Comparison of ENCODE assay signal across 1 cellular context in the genomic region with DNA sequence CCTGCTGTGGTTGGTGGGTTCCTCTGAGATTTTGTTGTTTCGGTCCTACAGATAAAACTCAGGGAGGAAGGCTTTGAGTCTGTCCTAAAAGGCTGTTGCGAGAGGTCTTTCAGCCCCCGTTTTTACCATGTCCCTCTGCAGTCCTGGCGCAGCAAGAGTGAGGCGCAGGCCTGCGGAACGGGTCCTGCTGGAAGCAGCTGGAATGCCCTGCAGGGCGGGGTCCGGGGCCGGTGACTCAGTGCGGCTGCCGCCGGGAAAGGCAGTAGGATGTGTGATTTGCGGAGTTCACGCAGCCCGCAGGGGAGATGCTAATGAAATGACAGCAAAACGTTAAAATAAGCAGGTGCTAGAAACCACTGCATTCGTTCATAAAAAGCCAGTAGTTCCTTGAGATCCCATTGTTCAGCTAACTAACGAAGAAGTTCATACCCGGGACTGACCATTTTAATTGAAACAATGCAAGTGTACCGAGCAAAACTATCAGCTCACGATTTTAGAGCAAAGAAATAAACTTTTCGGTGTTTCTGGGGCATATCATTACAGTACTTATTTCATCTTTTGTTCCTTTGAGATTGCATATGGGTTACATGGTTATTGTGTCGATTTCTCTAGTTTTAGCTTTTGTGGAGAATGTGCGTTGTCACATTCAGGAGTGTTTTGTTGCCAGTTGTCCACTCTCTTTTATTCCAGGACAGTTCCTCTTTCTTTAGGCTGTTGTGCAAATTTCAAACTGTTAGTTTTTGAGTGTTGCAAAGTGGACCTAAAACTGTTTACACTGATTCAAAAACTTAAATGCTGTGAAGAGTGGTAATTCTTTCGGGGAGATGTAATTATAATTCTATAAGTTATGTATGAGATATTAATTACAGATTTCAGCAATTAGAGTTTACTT.
TF ChIP-seq lines count a peak whose summit lies in the region.

No MANE protein-coding gene starts in this region.

TF ChIP-seq in K562, 482 proteins besides CTCF, POLR2A, EP300 and RAD21 (continued from another document):
- TF ChIP-seq ARNT (IDR thresholded peaks at IDR 0.05) = 0 out of 4 replicates have a peak, but pooled peaks of 1 of the 2 experiments have one; percentile 22
- TF ChIP-seq RBBP5 (IDR thresholded peaks at IDR 0.05; ENCODE audit: borderline replicate concordance, insufficient read depth, low read length, poor library complexity, severe bottlenecking) = peak; percentile 93
- peak; percentile 95 for TF ChIP-seq FOSL1 (tag; conservative IDR thresholded peaks at IDR 0.05)
- TF ChIP-seq FOS (IDR thresholded peaks at IDR 0.05; ENCODE audit: extremely low read depth, insufficient read length) = peak; percentile 7
- peak; percentile 9; the same call in 1 of the 2 replicates for TF ChIP-seq MYC (IDR thresholded peaks at IDR 0.05; ENCODE audit: low read depth, low read length)
- TF ChIP-seq MYC (CRISPR knock-in tag; IDR thresholded peaks at IDR 0.05; ENCODE audit: borderline replicate concordance, low read depth) = no peak
- TF ChIP-seq, protein P1, sequence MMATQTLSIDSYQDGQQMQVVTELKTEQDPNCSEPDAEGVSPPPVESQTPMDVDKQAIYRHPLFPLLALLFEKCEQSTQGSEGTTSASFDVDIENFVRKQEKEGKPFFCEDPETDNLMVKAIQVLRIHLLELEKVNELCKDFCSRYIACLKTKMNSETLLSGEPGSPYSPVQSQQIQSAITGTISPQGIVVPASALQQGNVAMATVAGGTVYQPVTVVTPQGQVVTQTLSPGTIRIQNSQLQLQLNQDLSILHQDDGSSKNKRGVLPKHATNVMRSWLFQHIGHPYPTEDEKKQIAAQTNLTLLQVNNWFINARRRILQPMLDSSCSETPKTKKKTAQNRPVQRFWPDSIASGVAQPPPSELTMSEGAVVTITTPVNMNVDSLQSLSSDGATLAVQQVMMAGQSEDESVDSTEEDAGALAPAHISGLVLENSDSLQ (IDR thresholded peaks at IDR 0.05) = no peak
- peak; percentile 52 for TF ChIP-seq TAF9B (IDR thresholded peaks at IDR 0.05; ENCODE audit: partially characterized antibody)
- TF ChIP-seq YY1 (IDR thresholded peaks at IDR 0.05; ENCODE audit: borderline replicate concordance in 1 of 3, control insufficient read depth in 1 of 3, extremely low read depth in 1 of 3, insufficient read depth in 3 of 3, insufficient read length in 1 of 3, insufficient replicate concordance in 2 of 3, low read depth in 1 of 3, low read length in 2 of 3) = peak in 1 of 3 experiments; percentile 27
- TF ChIP-seq, protein P2, sequence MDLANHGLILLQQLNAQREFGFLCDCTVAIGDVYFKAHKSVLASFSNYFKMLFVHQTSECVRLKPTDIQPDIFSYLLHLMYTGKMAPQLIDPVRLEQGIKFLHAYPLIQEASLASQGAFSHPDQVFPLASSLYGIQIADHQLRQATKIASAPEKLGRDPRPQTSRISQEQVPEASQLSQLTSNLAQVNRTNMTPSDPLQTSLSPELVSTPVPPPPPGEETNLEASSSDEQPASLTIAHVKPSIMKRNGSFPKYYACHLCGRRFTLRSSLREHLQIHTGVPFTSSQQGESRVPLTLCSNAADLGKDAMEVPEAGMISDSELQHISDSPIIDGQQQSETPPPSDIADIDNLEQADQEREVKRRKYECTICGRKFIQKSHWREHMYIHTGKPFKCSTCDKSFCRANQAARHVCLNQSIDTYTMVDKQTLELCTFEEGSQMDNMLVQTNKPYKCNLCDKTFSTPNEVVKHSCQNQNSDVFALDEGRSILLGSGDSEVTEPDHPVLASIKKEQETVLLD (IDR thresholded peaks at IDR 0.05) = peak; percentile 10; the same call in 1 of the 2 replicates
- TF ChIP-seq AFF4 (CRISPR knock-in tag; IDR thresholded peaks at IDR 0.05) = peak; percentile 87; the same call in 1 of the 2 replicates
- no peak for TF ChIP-seq TAF15 (IDR thresholded peaks at IDR 0.05; ENCODE audit: low read depth, low read length)
- TF ChIP-seq PHF21A (IDR thresholded peaks at IDR 0.05; ENCODE audit: borderline replicate concordance, low read depth) = 0 out of 2 replicates have a peak, but pooled peaks have one; percentile 23
- peak; percentile 35; the same call in 1 of the 2 replicates for TF ChIP-seq NFRKB (IDR thresholded peaks at IDR 0.05; ENCODE audit: low read depth)
- 0 out of 2 replicates have a peak, but pooled peaks have one; percentile 27 for TF ChIP-seq NFE2 (IDR thresholded peaks at IDR 0.05; ENCODE audit: low read depth)
- peak; percentile 39 for TF ChIP-seq CREM (IDR thresholded peaks at IDR 0.05; ENCODE audit: low read depth)
